8 cellular contexts compared by ENCODE assay signal in the genomic region with DNA sequence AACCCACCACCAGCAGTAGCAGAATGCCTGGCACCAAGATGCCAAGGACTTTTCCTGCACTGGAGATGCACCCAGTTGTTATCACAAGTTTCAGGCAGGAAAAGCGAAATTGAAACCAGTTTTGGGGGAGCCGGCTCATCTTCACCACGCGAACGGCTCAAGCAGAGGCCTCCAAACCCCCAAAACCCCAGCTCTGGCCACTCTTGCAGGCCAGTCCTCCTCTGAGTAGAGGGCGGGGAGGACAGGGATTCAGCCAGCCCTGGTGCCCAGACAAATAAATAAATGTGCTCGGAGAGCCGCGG. TPM values are rescaled to one million over a fixed set of nuclear protein-coding genes. Genes with fewer than 3 reads are reported as not detected.
DNase-seq lines count a peak whose midpoint lies in the region; ATAC-seq and TF ChIP-seq lines count a peak whose summit lies in the region.

No MANE protein-coding gene starts in this region.

- ATAC-seq in activated T-cell treated with anti-CD3 and anti-CD28 coated beads, Interleukin-2, amount 50 U/mL, for 72 hours (replicated peaks in 1 of 2), result peak; percentile 5 to 15
- ATAC-seq in heart left ventricle (peak in 2 of 4 donors; percentile 2 to 41), GM19328 (IDR thresholded peaks at IDR 0.05; ENCODE audit: unreplicated experiment) (no peak)

- intact Hi-C loops in heart left ventricle (cut with DNase I), result loop anchor here in 3 of 10 donors (2.0 to 10.0 kb wide), 4 partner anchors 78 to 948 kb away; a partner anchor contains a TSS

- peaks cover 0 to 22% (median 0%) of the 10 kb centered on the region in 9 donors for H3K36me3 ChIP-seq in heart left ventricle

- peak; percentile 30 for DNase-seq in stimulated activated CD4-positive, alpha-beta T cell treated with anti-CD3 and anti-CD28 coated beads, Interleukin-2, amount 100 ng/mL, for 4 hours (ENCODE audit: low read depth)
- no peak for DNase-seq in stimulated activated CD4-positive, alpha-beta T cell treated with anti-CD3 and anti-CD28 coated beads, Interleukin-1b, Interleukin-23, amount 100 ng/mL, for 48 hours
- DNase-seq in HL-60 (ENCODE audit: low read depth in 1 of 2, low spot score in 1 of 2) (no peak), heart left ventricle (peak in 1 of 5 donors; percentile 28), retinal pigment epithelial cell (ENCODE audit: low read depth) (no peak), NCI-H748 treated with DMSO at 0.1 percent for 48 hours (lab: John Stamatoyannopoulos, UW) (no peak)
- peak; percentile 33 to 40 for DNase-seq in activated T-cell treated with anti-CD3 and anti-CD28 coated beads, Interleukin-2, amount 50 U/mL, for 72 hours

- H3K36me3 Mint-ChIP-seq in activated T-cell treated with anti-CD3 and anti-CD28 coated beads, Interleukin-2, amount 50 U/mL, for 72 hours (ENCODE audit: insufficient read depth in 2 of 2), result peaks cover 12 to 21% of the 10 kb centered on the region in 2 donors

- H3K27me3 ChIP-seq in HL-60 (ENCODE audit: insufficient read depth, poor library complexity, severe bottlenecking) (no peaks in the 10 kb centered on the region), heart left ventricle (no peaks in the 10 kb centered on the region)

- peaks cover 55% of the 10 kb centered on the region for H3K4me1 Mint-ChIP-seq in activated T-cell treated with anti-CD3 and anti-CD28 coated beads, Interleukin-2, amount 50 U/mL, for 72 hours (ENCODE audit: low read depth)

- H3K4me3 Mint-ChIP-seq in activated T-cell treated with anti-CD3 and anti-CD28 coated beads, Interleukin-2, amount 50 U/mL, for 72 hours, result peak overlapping the region; percentile 99 to 100

- H3K27me3 Mint-ChIP-seq in activated T-cell treated with anti-CD3 and anti-CD28 coated beads, Interleukin-2, amount 50 U/mL, for 72 hours (ENCODE audit: low read depth), result no peaks in the 10 kb centered on the region

- no peak for TF ChIP-seq CTCF in HL-60 (IDR thresholded peaks at IDR 0.05; ENCODE audit: insufficient read depth, low read length)
- TF ChIP-seq CTCF in heart left ventricle (IDR thresholded peaks at IDR 0.05), result no peak
- TF ChIP-seq CTCF in retinal pigment epithelial cell (conservative IDR thresholded peaks at IDR 0.05; ENCODE audit: low read depth, low read length), result no peak

- WGBS in heart left ventricle, 4 donors, result 9 to 12% (median 9%) methylated on average over 9 of the region's 9 CpGs

- H3K4me3 ChIP-seq in HL-60 (replicated peaks; ENCODE audit: insufficient read depth, low read length) (peak overlapping the region; percentile 90), heart left ventricle (peak overlapping the region; percentile 57 to 96 (median 78)), retinal pigment epithelial cell (ENCODE audit: low read length) (peak overlapping the region; percentile 70)

- H3K9me3 Mint-ChIP-seq in activated T-cell treated with anti-CD3 and anti-CD28 coated beads, Interleukin-2, amount 50 U/mL, for 72 hours, result no peaks in the 10 kb centered on the region

- H3K27ac ChIP-seq in HL-60 (replicated peaks) (no peak overlapping the region; the same call in 1 of the 2 replicates), heart left ventricle (peak overlapping the region; percentile 61 to 94 (median 84))

- H3K9me3 ChIP-seq in heart left ventricle, result no peaks in the 10 kb centered on the region

- TF ChIP-seq POLR2A in heart left ventricle (IDR thresholded peaks at IDR 0.05), result no peak

- H3K27ac Mint-ChIP-seq in activated T-cell treated with anti-CD3 and anti-CD28 coated beads, Interleukin-2, amount 50 U/mL, for 72 hours, result peak overlapping the region; percentile 100

- peaks cover 0 to 68% (median 16%) of the 10 kb centered on the region in 12 donors for H3K4me1 ChIP-seq in heart left ventricle

RNA-seq across cellular contexts. Expression of a gene that starts 0.3 kb away (rescaled TPM):
- total RNA-seq in activated T-cell treated with anti-CD3 and anti-CD28 coated beads, Interleukin-2, amount 50 U/mL, for 72 hours, result 100 to 1,000 TPM; 144 to 180 TPM
- total RNA-seq in heart left ventricle, result 100 to 1,000 TPM in 1 of 9 donors, 10 to 100 TPM in 8; 11.2 to 175 (median 14.5) TPM
- polyA plus RNA-seq in heart left ventricle, result 10 to 100 TPM; 10.2 to 16.4 TPM

RNA-seq across cellular contexts. Expression of a gene that starts 29.8 kb away (rescaled TPM):
- not detected for total RNA-seq in activated T-cell treated with anti-CD3 and anti-CD28 coated beads, Interleukin-2, amount 50 U/mL, for 72 hours
- total RNA-seq in heart left ventricle, result not detected
- not detected for polyA plus RNA-seq in heart left ventricle

RNA-seq across cellular contexts. Expression of a gene that starts 30.3 kb away (rescaled TPM):
- not detected for total RNA-seq in activated T-cell treated with anti-CD3 and anti-CD28 coated beads, Interleukin-2, amount 50 U/mL, for 72 hours
- total RNA-seq in heart left ventricle, result 100 to 1,000 TPM in 4 of 9 donors, 10 to 100 TPM in 5; 55.5 to 344 (median 87.0) TPM
- polyA plus RNA-seq in heart left ventricle, result 100 to 1,000 TPM in 1 of 2 donors, 10 to 100 TPM in 1; 80.6 to 121 TPM

RNA-seq across cellular contexts. Expression of a gene that starts 36.6 kb away (rescaled TPM):
- 100 to 1,000 TPM; 106 to 107 TPM for total RNA-seq in activated T-cell treated with anti-CD3 and anti-CD28 coated beads, Interleukin-2, amount 50 U/mL, for 72 hours
- 10 to 100 TPM; 36.6 to 81.5 (median 46.4) TPM for total RNA-seq in heart left ventricle
- 100 to 1,000 TPM in 1 of 2 donors, 10 to 100 TPM in 1; 42.0 to 135 TPM for polyA plus RNA-seq in heart left ventricle

RNA-seq across cellular contexts. Expression of a gene that starts 51.7 kb away (rescaled TPM):
- 10 to 100 TPM; 43.6 to 53.9 TPM for total RNA-seq in activated T-cell treated with anti-CD3 and anti-CD28 coated beads, Interleukin-2, amount 50 U/mL, for 72 hours
- total RNA-seq in heart left ventricle, result 10 to 100 TPM in 1 of 9 donors, 1 to 10 TPM in 8; 2.7 to 12.3 (median 5.4) TPM
- polyA plus RNA-seq in heart left ventricle, result 1 to 10 TPM; 6.6 TPM

Comparison
In these comparisons a context has a peak if more than half of its experiments do, and no peak if none do; other contexts are left out.
1. DNase-seq: peak in stimulated activated CD4-positive, alpha-beta T cell treated with anti-CD3 and anti-CD28 coated beads, Interleukin-2, amount 100 ng/mL, for 4 hours (single experiment) and activated T-cell treated with anti-CD3 and anti-CD28 coated beads, Interleukin-2, amount 50 U/mL, for 72 hours (2 of 2); none in stimulated activated CD4-positive, alpha-beta T cell treated with anti-CD3 and anti-CD28 coated beads, Interleukin-1b, Interleukin-23, amount 100 ng/mL, for 48 hours (single experiment), HL-60 (0 of 2), retinal pigment epithelial cell (single experiment) and NCI-H748 treated with DMSO at 0.1 percent for 48 hours (single experiment).
2. RNA of a gene that starts 30.3 kb away (total RNA-seq): 55.5 to 344 TPM in heart left ventricle; not detected in activated T-cell treated with anti-CD3 and anti-CD28 coated beads, Interleukin-2, amount 50 U/mL, for 72 hours; every median in the first group is over 10 times any median in the second.
3. Peak in every context shown above with its lines, with median percentiles within 50 percentile points of each other: H3K4me3 ChIP-seq.